Comparison of ENCODE assay signal across 23 cellular contexts in genomic region chr5:116810937-116811336, GRCh38.
DNase-seq lines count a peak whose midpoint lies in the region; ATAC-seq and TF ChIP-seq lines count a peak whose summit lies in the region.
"Had no signal": no experiment of that assay in that cellular context is flagged by ENCODE, and none has a peak within 500 bp of the region (broad histone marks: within the 10 kb centered on the region; RNA-seq: fewer than 3 reads in every experiment).

No MANE protein-coding gene starts in this region.

- WGBS in HUES64, result 29% methylated on average over 1 of the region's 2 CpGs

- DNase-seq in ELF-1 (ENCODE audit: low read depth, low spot score), result peak; percentile 23
- DNase-seq in glutamatergic neuron, result no peak
- DNase-seq in nephron progenitor cell, result no peak
- DNase-seq in HFFc6, result no peak
- DNase-seq in mesenteric fat pad (ENCODE audit: low spot score), result no peak
- DNase-seq in hypothalamus (lab: John Stamatoyannopoulos, UW), result no peak
- DNase-seq: AML-193; C1 segment of cervical spinal cord; CD8-positive, alpha-beta T cell; DMS153; GOT3; NCI-H1105; NCI-H146; NCI-H2029; NCI-H2171; NCI-H446; NCI-H526 had no signal

- no peaks in the 10 kb centered on the region for H3K36me3 Mint-ChIP-seq in glutamatergic neuron (ENCODE audit: unreplicated experiment)
- H3K36me3 Mint-ChIP-seq in nephron progenitor cell (ENCODE audit: low read depth), result no peaks in the 10 kb centered on the region
- H3K36me3 Mint-ChIP-seq in HFFc6 (ENCODE audit: low read depth), result no peaks in the 10 kb centered on the region
- H3K36me3 Mint-ChIP-seq: CD8-positive, alpha-beta T cell; IgD-negative memory B cell had no signal

- no peaks in the 10 kb centered on the region for H3K27me3 ChIP-seq in HUES64 (ENCODE audit: insufficient read depth, low read length)
- H3K27me3 ChIP-seq: SJSA1 had no signal

- no peak overlapping the region for H3K4me3 ChIP-seq in HUES64 (ENCODE audit: low read length)
- H3K4me3 ChIP-seq: SJSA1 had no signal

- H3K27ac ChIP-seq in HUES64 (ENCODE audit: low read depth, low read length), result peak overlapping the region; percentile 74
- H3K27ac ChIP-seq: HL-60, SJSA1 had no signal

- no peaks in the 10 kb centered on the region for H3K9me3 ChIP-seq in HUES64 (ENCODE audit: insufficient read depth, low read depth, low read length)

- H3K9me3 Mint-ChIP-seq in glutamatergic neuron (ENCODE audit: unreplicated experiment) (no peaks in the 10 kb centered on the region), nephron progenitor cell (no peaks in the 10 kb centered on the region), HFFc6 (peaks cover 34% of the 10 kb centered on the region)

- TF ChIP-seq CTCF in glutamatergic neuron (IDR thresholded peaks at IDR 0.05; ENCODE audit: partially characterized antibody, unreplicated experiment) (no peak), nephron progenitor cell (IDR thresholded peaks at IDR 0.05) (no peak), HFFc6 (IDR thresholded peaks at IDR 0.05) (no peak)

- H3K27me3 Mint-ChIP-seq in glutamatergic neuron (ENCODE audit: unreplicated experiment) (no peaks in the 10 kb centered on the region), nephron progenitor cell (ENCODE audit: low read depth, poor library complexity) (no peaks in the 10 kb centered on the region), HFFc6 (ENCODE audit: insufficient read depth) (no peaks in the 10 kb centered on the region)
- H3K27me3 Mint-ChIP-seq: IgD-negative memory B cell had no signal

- peaks cover 58% of the 10 kb centered on the region for H3K4me1 ChIP-seq in HUES64 (ENCODE audit: insufficient read depth, low read length)
- H3K4me1 ChIP-seq: SJSA1 had no signal

- H3K9ac ChIP-seq in HUES64 (ENCODE audit: low read depth, low read length), result no peak overlapping the region; the same call in 1 of the 2 replicates

- H3K36me3 ChIP-seq in HUES64 (ENCODE audit: insufficient read depth, low read length), result no peaks in the 10 kb centered on the region
- H3K36me3 ChIP-seq: SJSA1 had no signal

- ATAC-seq in HG03135 (IDR thresholded peaks at IDR 0.05; ENCODE audit: unreplicated experiment), result no peak
- ATAC-seq: CD8-positive, alpha-beta T cell; Right ventricle myocardium inferior had no signal

- no peak overlapping the region for H3K4me3 Mint-ChIP-seq in glutamatergic neuron (ENCODE audit: unreplicated experiment)
- no peak overlapping the region for H3K4me3 Mint-ChIP-seq in nephron progenitor cell
- H3K4me3 Mint-ChIP-seq in HFFc6, result no peak overlapping the region
- H3K4me3 Mint-ChIP-seq: CD8-positive, alpha-beta T cell; IgD-negative memory B cell had no signal

- H3K4me1 Mint-ChIP-seq in glutamatergic neuron (ENCODE audit: low read depth, unreplicated experiment) (peaks cover 15% of the 10 kb centered on the region), nephron progenitor cell (peaks cover 7% of the 10 kb centered on the region), HFFc6 (ENCODE audit: low read depth) (no peaks in the 10 kb centered on the region)
- H3K4me1 Mint-ChIP-seq: IgD-negative memory B cell had no signal

- peak overlapping the region; percentile 49 for H3K27ac Mint-ChIP-seq in glutamatergic neuron (ENCODE audit: unreplicated experiment)
- H3K27ac Mint-ChIP-seq in nephron progenitor cell, result peak overlapping the region; percentile 11
- H3K27ac Mint-ChIP-seq in HFFc6, result no peak overlapping the region
- H3K27ac Mint-ChIP-seq: CD8-positive, alpha-beta T cell; IgD-negative memory B cell had no signal
